Comparison of ENCODE assay signal across 29 cellular contexts in the genomic region with DNA sequence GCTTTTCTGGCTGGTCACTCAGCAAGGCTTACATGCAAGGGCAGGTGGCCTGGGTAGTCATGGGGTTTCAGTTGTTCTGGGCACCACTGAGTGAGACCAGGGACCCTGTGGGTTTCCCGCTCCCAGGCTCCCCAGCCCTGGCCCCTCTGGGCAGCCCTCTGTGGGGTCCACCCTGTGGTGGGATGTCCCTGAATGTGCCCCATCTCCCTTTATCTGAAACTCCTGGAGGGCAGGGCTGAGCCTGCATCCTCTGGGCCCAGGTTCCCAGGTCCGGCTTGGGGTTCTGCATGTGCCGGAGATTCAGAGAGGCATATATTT.
"Had no signal": no experiment of that assay in that cellular context is flagged by ENCODE, and none has a peak within 500 bp of the region (broad histone marks: within the 10 kb centered on the region; RNA-seq: fewer than 3 reads in every experiment).

No MANE protein-coding gene starts in this region.

- H3K27ac Mint-ChIP-seq: activated CD4-positive, alpha-beta memory T cell treated with anti-CD3 and anti-CD28 coated beads, Interleukin-2, amount 10 ng/mL, durations not matched to agents 7 days and 5 days; activated naive CD4-positive, alpha-beta T cell treated with anti-CD3 and anti-CD28 coated beads, Interleukin-2, amount 50 U/mL, for 24 hours; activated naive CD8-positive, alpha-beta T cell treated with anti-CD3 and anti-CD28 coated beads, Interleukin-2, amount 10 ng/mL, durations not matched to agents 7 days and 5 days; activated T-cell treated with anti-CD3 and anti-CD28 coated beads, Interleukin-2, amount 50 U/mL, for 24 hours; activated T-helper 2 cell treated with anti-CD3 and anti-CD28 coated beads, Interferon-gamma antibody, Interleukin-2, Interleukin-4, amounts not matched to agents 10 μg/mL and 5 μg/mL and 100 μg/mL, durations not matched to agents 14 hours and 24 hours and 36 hours had no signal

- H3K4me3 Mint-ChIP-seq: activated CD4-positive, alpha-beta memory T cell treated with anti-CD3 and anti-CD28 coated beads, Interleukin-2, amount 10 ng/mL, durations not matched to agents 7 days and 5 days; activated naive CD4-positive, alpha-beta T cell treated with anti-CD3 and anti-CD28 coated beads, Interleukin-2, amount 50 U/mL, for 24 hours; activated naive CD8-positive, alpha-beta T cell treated with anti-CD3 and anti-CD28 coated beads, Interleukin-2, amount 10 ng/mL, durations not matched to agents 7 days and 5 days; activated T-cell treated with anti-CD3 and anti-CD28 coated beads, Interleukin-2, amount 50 U/mL, for 24 hours had no signal

- H3K4me1 ChIP-seq: adrenal gland, body of pancreas, SJCRH30 had no signal

- H3K27ac ChIP-seq: adrenal gland, body of pancreas, SJCRH30, SK-N-MC, WERI-Rb-1 had no signal

- H3K9me3 Mint-ChIP-seq: activated CD4-positive, alpha-beta memory T cell treated with anti-CD3 and anti-CD28 coated beads, Interleukin-2, amount 10 ng/mL, durations not matched to agents 7 days and 5 days; activated naive CD4-positive, alpha-beta T cell treated with anti-CD3 and anti-CD28 coated beads, Interleukin-2, amount 50 U/mL, for 24 hours; activated naive CD8-positive, alpha-beta T cell treated with anti-CD3 and anti-CD28 coated beads, Interleukin-2, amount 10 ng/mL, durations not matched to agents 7 days and 5 days; activated T-cell treated with anti-CD3 and anti-CD28 coated beads, Interleukin-2, amount 50 U/mL, for 24 hours; activated T-helper 2 cell treated with anti-CD3 and anti-CD28 coated beads, Interferon-gamma antibody, Interleukin-2, Interleukin-4, amounts not matched to agents 10 μg/mL and 5 μg/mL and 100 μg/mL, durations not matched to agents 14 hours and 24 hours and 36 hours had no signal

- H3K4me1 Mint-ChIP-seq: activated CD4-positive, alpha-beta memory T cell treated with anti-CD3 and anti-CD28 coated beads, Interleukin-2, amount 10 ng/mL, durations not matched to agents 7 days and 5 days; activated naive CD4-positive, alpha-beta T cell treated with anti-CD3 and anti-CD28 coated beads, Interleukin-2, amount 50 U/mL, for 24 hours; activated naive CD8-positive, alpha-beta T cell treated with anti-CD3 and anti-CD28 coated beads, Interleukin-2, amount 10 ng/mL, durations not matched to agents 7 days and 5 days had no signal

- H3K36me3 ChIP-seq: adrenal gland, SJCRH30, WERI-Rb-1 had no signal

- H3K4me3 ChIP-seq: adrenal gland, body of pancreas, SJCRH30, SK-N-MC had no signal

- DNase-seq: activated CD4-positive, alpha-beta memory T cell treated with anti-CD3 and anti-CD28 coated beads, Interleukin-2, amount 10 ng/mL, durations not matched to agents 7 days and 5 days; activated CD4-positive, alpha-beta T cell treated with anti-CD3 and anti-CD28 coated beads for 1 hour; activated CD4-positive, alpha-beta T cell treated with anti-CD3 and anti-CD28 coated beads for 48 hours; activated CD4-positive, CD25-positive, alpha-beta regulatory T cell; activated gamma-delta T cell; activated naive CD4-positive, alpha-beta T cell treated with Interleukin-2 at 50 U/mL for 16 hours; activated naive CD8-positive, alpha-beta T cell treated with anti-CD3 and anti-CD28 coated beads, Interleukin-2, amount 10 ng/mL, durations not matched to agents 7 days and 5 days; activated T-cell treated with anti-CD3 and anti-CD28 coated beads, Interleukin-2, amount 50 U/mL, for 24 hours; body of pancreas; caudate nucleus; Karpas-422; KBM-7; NCI-H1105; NCI-H1417 treated with DMSO at 0.1 percent for 48 hours; NCI-H187 treated with DMSO at 0.1 percent for 48 hours; NCI-H2081; NCI-H2171 treated with DMSO at 0.1 percent for 48 hours; NCI-H2227 treated with DMSO at 0.1 percent for 48 hours; NCI-H446 treated with DMSO at 0.1 percent for 48 hours; NCI-H524; SHP77; T1000; WERI-Rb-1 had no signal

- H3K36me3 Mint-ChIP-seq: activated naive CD4-positive, alpha-beta T cell treated with anti-CD3 and anti-CD28 coated beads, Interleukin-2, amount 50 U/mL, for 24 hours; activated naive CD8-positive, alpha-beta T cell treated with anti-CD3 and anti-CD28 coated beads, Interleukin-2, amount 10 ng/mL, durations not matched to agents 7 days and 5 days had no signal

- H3K27me3 ChIP-seq: adrenal gland, body of pancreas had no signal

- H3K27me3 Mint-ChIP-seq: activated CD4-positive, alpha-beta memory T cell treated with anti-CD3 and anti-CD28 coated beads, Interleukin-2, amount 10 ng/mL, durations not matched to agents 7 days and 5 days; activated naive CD8-positive, alpha-beta T cell treated with anti-CD3 and anti-CD28 coated beads, Interleukin-2, amount 10 ng/mL, durations not matched to agents 7 days and 5 days had no signal

- H3K9me3 ChIP-seq: adrenal gland, body of pancreas, SJCRH30 had no signal

- ATAC-seq: body of pancreas, Panc1 had no signal
